8 cellular contexts compared by ENCODE assay signal in the genomic region with DNA sequence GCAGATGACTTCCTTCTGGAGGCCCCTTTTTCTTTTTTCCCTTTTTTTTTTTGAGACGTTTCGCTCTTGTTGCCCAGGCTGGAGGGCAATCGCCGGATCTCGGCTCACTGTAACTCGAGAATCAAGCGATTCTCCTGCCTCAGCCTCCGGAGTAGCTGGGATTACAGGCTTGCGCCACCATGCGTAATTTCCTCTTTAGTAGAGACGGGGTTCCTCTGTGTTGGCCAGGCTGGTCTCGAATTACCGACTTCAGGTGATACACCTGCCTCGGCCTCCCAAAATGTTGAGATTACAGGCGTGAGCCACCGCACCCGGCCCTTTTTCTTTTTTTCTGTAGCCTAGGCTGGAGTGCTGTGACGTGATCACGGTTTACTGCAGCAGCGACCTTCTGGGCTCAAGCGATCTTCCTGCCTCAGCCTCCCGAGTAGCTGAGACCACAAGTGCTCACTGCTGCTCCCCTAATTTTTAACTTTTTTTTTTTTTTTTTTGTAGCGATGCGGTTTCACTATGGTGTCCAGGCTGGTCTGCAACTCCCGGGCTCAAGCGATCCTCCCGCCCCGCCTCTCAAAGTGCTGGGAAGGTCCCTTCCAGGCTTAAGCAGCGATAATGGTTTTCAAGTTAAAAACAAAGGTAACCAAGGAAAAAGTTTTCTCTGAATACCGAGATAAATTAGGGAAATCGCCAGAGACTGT. TPM values are rescaled to one million over a fixed set of nuclear protein-coding genes. Genes with fewer than 3 reads are reported as not detected.
DNase-seq lines count a peak whose midpoint lies in the region; ATAC-seq and TF ChIP-seq lines count a peak whose summit lies in the region.

No MANE protein-coding gene starts in this region.

- ATAC-seq in GM18873 (IDR thresholded peaks at IDR 0.05; ENCODE audit: low FRiP score, unreplicated experiment) = peak; percentile 12
- ATAC-seq in HG03520 (IDR thresholded peaks at IDR 0.05; ENCODE audit: unreplicated experiment) = peak; percentile 12
- ATAC-seq in psoas muscle = peak; percentile 6 to 37 (median 21)
- no peak for ATAC-seq in GM18858 (IDR thresholded peaks at IDR 0.05; ENCODE audit: unreplicated experiment)

- peaks cover 38 to 56% (median 44%) of the 10 kb centered on the region in 10 experiments for H3K4me1 ChIP-seq in BLaER1 treated with 17β-estradiol and CSF1 and Interleukin-3, amounts not matched to agents 10 nM and 100 nM
- peaks cover 4% of the 10 kb centered on the region; the same call in 1 of the 2 replicates for H3K4me1 ChIP-seq in SJSA1 (replicated peaks)
- H3K4me1 ChIP-seq in psoas muscle = peaks cover 20% of the 10 kb centered on the region

- peaks cover 9 to 28% (median 23%) of the 10 kb centered on the region in 11 experiments; a peak in 20 of 22 replicates for H3K36me3 ChIP-seq in BLaER1 treated with 17β-estradiol and CSF1 and Interleukin-3, amounts not matched to agents 10 nM and 100 nM
- H3K36me3 ChIP-seq in SJSA1 (peaks cover 17% of the 10 kb centered on the region), psoas muscle (ENCODE audit: insufficient read depth in 1 of 2, low read depth in 1 of 2) (no peaks in the 10 kb centered on the region)

- 0 to 1% (median 0%) methylated on average over 30 to 31 of the region's 31 CpGs for WGBS in psoas muscle, 3 donors

- peak overlapping the region; percentile 79 to 95 (median 92) for H3K4me2 ChIP-seq in BLaER1 treated with 17β-estradiol and CSF1 and Interleukin-3, amounts not matched to agents 10 nM and 100 nM

- TF ChIP-seq CTCF in psoas muscle (IDR thresholded peaks at IDR 0.05) = no peak

- no peaks in the 10 kb centered on the region for H3K9me3 ChIP-seq in BLaER1 treated with 17β-estradiol and CSF1 and Interleukin-3, amounts not matched to agents 10 nM and 100 nM (replicated peaks in 1 of 11)
- no peaks in the 10 kb centered on the region for H3K9me3 ChIP-seq in SJSA1 (replicated peaks)
- H3K9me3 ChIP-seq in psoas muscle = no peaks in the 10 kb centered on the region

- H3K27ac ChIP-seq in BLaER1 treated with 17β-estradiol and CSF1 and Interleukin-3, amounts not matched to agents 10 nM and 100 nM = peak overlapping the region; percentile 85 to 99 (median 98)
- H3K27ac ChIP-seq in SJSA1 (peak overlapping the region; percentile 64), angular gyrus (ENCODE audit: low read depth, low read length) (peak overlapping the region; percentile 74), psoas muscle (peak overlapping the region; percentile 91)

- peak overlapping the region; percentile 82 to 100 (median 93) for H3K4me3 ChIP-seq in BLaER1 treated with 17β-estradiol and CSF1 and Interleukin-3, amounts not matched to agents 10 nM and 100 nM
- peak overlapping the region; percentile 75 for H3K4me3 ChIP-seq in SJSA1
- H3K4me3 ChIP-seq in psoas muscle = peak overlapping the region; percentile 81

- H4K20me1 ChIP-seq in BLaER1 treated with 17β-estradiol and CSF1 and Interleukin-3, amounts not matched to agents 10 nM and 100 nM = peaks cover 30 to 39% (median 35%) of the 10 kb centered on the region in 11 experiments

- DNase-seq in SJSA1 (ENCODE audit: low read depth in 1 of 2, low spot score in 2 of 2) (peak in 1 of 2 experiments; percentile 56), hepatic stellate cell (ENCODE audit: low spot score) (peak; percentile 33), psoas muscle (peak in 1 of 2 donors; percentile 29)

- peak overlapping the region; percentile 91 to 100 (median 98) for H3K9ac ChIP-seq in BLaER1 treated with 17β-estradiol and CSF1 and Interleukin-3, amounts not matched to agents 10 nM and 100 nM

- intact Hi-C loops in psoas muscle (cut with DNase I) = no loop called here

- H3K27me3 ChIP-seq in BLaER1 treated with 17β-estradiol and CSF1 and Interleukin-3, amounts not matched to agents 10 nM and 100 nM = no peaks in the 10 kb centered on the region
- H3K27me3 ChIP-seq in SJSA1 (replicated peaks) = no peaks in the 10 kb centered on the region
- no peaks in the 10 kb centered on the region for H3K27me3 ChIP-seq in psoas muscle (ENCODE audit: insufficient read depth in 3 of 3, low read length in 2 of 3)

RNA-seq across cellular contexts. Expression of a gene that starts 1.0 kb away (rescaled TPM):
- total RNA-seq in SJSA1 (2014; rRNA removed; shearing (Covaris generic)) = 231 and 233 TPM in 2 replicates
- total RNA-seq in psoas muscle = 100 to 1,000 TPM in 1 of 4 donors, 10 to 100 TPM in 3; 69.2 to 111 (median 81.6) TPM
- 100 to 1,000 TPM in 1 of 3 donors, 10 to 100 TPM in 2; 72.5 to 115 (median 85.4) TPM for polyA plus RNA-seq in psoas muscle

RNA-seq across cellular contexts. Expression of a gene that starts 10.4 kb away (rescaled TPM):
- total RNA-seq in SJSA1 (2014; rRNA removed; shearing (Covaris generic)) = 4.2 and 19.2 TPM in 2 replicates
- 1 to 10 TPM; 3.1 to 6.1 (median 4.3) TPM for total RNA-seq in psoas muscle
- polyA plus RNA-seq in psoas muscle = 1 to 10 TPM in 2 of 3 donors, under 1 TPM in 1; 0.87 to 4.7 (median 3.0) TPM

RNA-seq across cellular contexts. Expression of a gene that starts 48.6 kb away (rescaled TPM):
- total RNA-seq in SJSA1 (2014; rRNA removed; shearing (Covaris generic)) = 9.9 and 24.2 TPM in 2 replicates
- total RNA-seq in psoas muscle = 10 to 100 TPM; 18.1 to 28.0 (median 22.4) TPM
- polyA plus RNA-seq in psoas muscle = 10 to 100 TPM in 1 of 3 donors, 1 to 10 TPM in 2; 5.9 to 20.1 (median 5.9) TPM
